ENCODE assay signal across 21 cellular contexts in the genomic region with DNA sequence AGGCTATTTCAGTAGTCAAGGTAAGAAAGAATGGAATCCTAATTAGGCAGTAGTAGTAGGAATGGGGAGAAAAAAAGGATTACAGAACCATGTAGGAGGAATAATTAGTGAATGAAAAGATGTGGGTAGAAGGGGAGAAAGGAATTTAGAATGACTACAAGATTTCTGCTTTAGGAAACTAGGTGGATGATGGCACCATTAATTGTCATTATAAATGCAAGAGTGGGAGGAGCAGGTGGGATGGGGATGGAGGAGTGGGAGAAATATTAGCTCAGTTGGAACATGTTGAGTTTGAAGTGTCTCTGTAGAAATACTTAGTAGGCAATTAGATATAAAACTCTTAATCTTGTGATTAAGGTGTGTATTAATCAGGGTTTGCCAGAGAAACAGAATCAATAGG.
DNase-seq lines count a peak whose midpoint lies in the region; FAIRE-seq and TF ChIP-seq lines count a peak whose summit lies in the region.
"Had no signal": no experiment of that assay in that cellular context is flagged by ENCODE, and none has a peak within 500 bp of the region (broad histone marks: within the 10 kb centered on the region; RNA-seq: fewer than 3 reads in every experiment).

No MANE protein-coding gene starts in this region.

- FAIRE-seq in D721Med (lab: Jason Lieb, UNC): peak; percentile 58
- FAIRE-seq: A549, GM12878, GM12892, GM18507 had no signal

- DNase-seq in D721Med (ENCODE audit: insufficient read length, low spot score): no peak
- peak; percentile 83 to 94 for DNase-seq in NCI-H524 (lab: John Stamatoyannopoulos, UW)
- peak; percentile 79 for DNase-seq in putamen (ENCODE audit: low spot score)
- no peak for DNase-seq in effector CD4-positive, alpha-beta T cell
- no peak for DNase-seq in iPS-NIHi7 (ENCODE audit: extremely low spot score)
- DNase-seq: AML-193; Caco-2; Calu3; CD4-positive, alpha-beta T cell; CD8-positive, alpha-beta T cell; DMS 273 treated with DMSO at 0.1 percent for 48 hours; DMS153; DMS53; DMS79; DND-41; EL; GDM1 had no signal

- TF ChIP-seq CTCF in D721Med (IDR thresholded peaks at IDR 0.05; ENCODE audit: insufficient read depth, missing control alignments): no peak

Comparison
In these comparisons a context has a peak if more than half of its experiments do, and no peak if none do; other contexts are left out.
1. DNase-seq: peak in NCI-H524 (2 of 2) and putamen (single experiment); none in D721Med (single experiment), effector CD4-positive, alpha-beta T cell (single experiment) and iPS-NIHi7 (single experiment).